8 cellular contexts compared by ENCODE assay signal in the genomic region with DNA sequence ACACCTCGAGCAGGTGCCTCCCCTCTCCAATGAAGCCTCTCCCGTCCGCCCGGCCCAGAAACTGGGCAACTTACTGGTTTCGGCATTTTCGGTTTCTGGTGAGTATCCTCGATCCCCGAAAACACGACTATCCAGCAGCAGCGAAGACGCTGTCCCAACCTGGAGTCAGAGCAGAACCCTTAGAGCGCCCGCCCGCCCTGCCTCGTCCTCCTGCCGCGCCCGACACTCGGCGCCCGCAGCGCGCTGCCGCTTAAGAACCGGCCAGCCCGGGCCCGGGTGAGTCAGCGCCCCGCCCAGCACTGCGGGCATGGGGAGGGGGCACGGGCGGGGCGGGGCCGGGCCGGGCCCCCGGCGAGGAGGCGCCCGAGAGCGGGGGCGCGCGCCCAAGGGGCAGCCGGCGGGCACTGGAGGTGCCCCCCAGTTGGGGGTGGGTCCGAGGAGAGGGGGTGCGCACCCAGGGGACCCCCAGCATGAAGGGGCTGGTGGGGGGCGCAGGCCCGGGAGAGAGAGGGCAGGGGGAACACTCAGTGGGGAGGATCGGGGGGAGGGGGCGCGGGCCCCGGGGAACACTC. TPM values are rescaled to one million over a fixed set of nuclear protein-coding genes. Genes with fewer than 3 reads are reported as not detected.
DNase-seq lines count a peak whose midpoint lies in the region; ATAC-seq and TF ChIP-seq lines count a peak whose summit lies in the region.

No MANE protein-coding gene starts in this region.

- peak overlapping the region; percentile 86 for H3K9ac ChIP-seq in DND-41 (ENCODE audit: low read depth, low read length)

- H3K4me2 ChIP-seq in DND-41 (ENCODE audit: insufficient read depth, low read length), result peak overlapping the region; percentile 97

- ATAC-seq in DND-41 (ENCODE audit: insufficient read depth, low read depth) (peak; percentile 74), GM21737 (IDR thresholded peaks at IDR 0.05; ENCODE audit: unreplicated experiment) (peak; percentile 32), right cardiac atrium (peak; percentile 89 to 90), sciatic nerve (peak; percentile 79), GM18858 (IDR thresholded peaks at IDR 0.05; ENCODE audit: unreplicated experiment) (no peak)

- intact Hi-C loops in right cardiac atrium (cut with DNase I), result loop anchor here in 3 of 4 donors (10.0 kb wide), 2 partner anchors 113 to 157 kb away; no protein-coding TSS in a partner anchor
- intact Hi-C loops in sciatic nerve (cut with DNase I), result no loop called here

- WGBS in right cardiac atrium, result under 1% methylated on average over 53 of the region's 53 CpGs

- no peaks in the 10 kb centered on the region for H3K9me3 ChIP-seq in DND-41 (ENCODE audit: insufficient read depth, low read length, severe bottlenecking)
- H3K9me3 ChIP-seq in right cardiac atrium (ENCODE audit: control insufficient read depth, low read length), result no peaks in the 10 kb centered on the region

- H3K4me3 ChIP-seq in DND-41 (ENCODE audit: low read depth in 1 of 2, low read length in 2 of 2) (peak overlapping the region; percentile 78 to 94; a peak in 3 of 4 replicates), right cardiac atrium (ENCODE audit: low read length) (peak overlapping the region; percentile 94)

- peak; percentile 77 for DNase-seq in DND-41
- peak; percentile 83 for DNase-seq in M059J (ENCODE audit: low read depth)
- peak; percentile 66 to 88 (median 72) for DNase-seq in T-helper 2 cell
- peak; percentile 74 for DNase-seq in amniotic stem cell (lab: John Stamatoyannopoulos, UW)
- DNase-seq in right cardiac atrium, result peak; percentile 86 to 94 (median 93)
- DNase-seq in sciatic nerve (ENCODE audit: low spot score), result peak; percentile 87

- peaks cover 43% of the 10 kb centered on the region for H3K36me3 ChIP-seq in DND-41 (ENCODE audit: insufficient read depth, low read length)

- H3K27me3 ChIP-seq in DND-41 (ENCODE audit: insufficient read depth, low read length, poor library complexity), result no peaks in the 10 kb centered on the region
- no peaks in the 10 kb centered on the region for H3K27me3 ChIP-seq in right cardiac atrium (ENCODE audit: control insufficient read depth, insufficient read depth)

- H3K4me1 ChIP-seq in DND-41 (ENCODE audit: insufficient read depth, low read length) (peaks cover 54% of the 10 kb centered on the region), right cardiac atrium (ENCODE audit: control insufficient read depth, insufficient read depth, low read length) (peaks cover under 1% of the 10 kb centered on the region)

- peak overlapping the region; percentile 86 for H3K27ac ChIP-seq in DND-41 (ENCODE audit: low read length)
- H3K27ac ChIP-seq in right cardiac atrium (ENCODE audit: low read length), result peak overlapping the region; percentile 95

- TF ChIP-seq CTCF in DND-41 (IDR thresholded peaks at IDR 0.05; ENCODE audit: borderline replicate concordance, extremely low read depth, low read length, poor library complexity, severe bottlenecking), result no peak

- H4K20me1 ChIP-seq in DND-41 (ENCODE audit: insufficient read depth, low read length), result peaks cover 47% of the 10 kb centered on the region

- H2AFZ ChIP-seq in DND-41 (ENCODE audit: low read depth, low read length), result peak overlapping the region; percentile 42

- H3K79me2 ChIP-seq in DND-41 (ENCODE audit: insufficient read depth, low read length), result peaks cover 55% of the 10 kb centered on the region

RNA-seq across cellular contexts. Expression of gene EZR, which starts 1.1 kb away (rescaled TPM):
- 139 and 224 TPM in 2 replicates for total RNA-seq in M059J (2014; rRNA removed; shearing (Covaris generic))
- total RNA-seq in right cardiac atrium, result 100 to 1,000 TPM; 192 to 261 (median 244) TPM
- polyA plus RNA-seq in right cardiac atrium, result 178 TPM
- 113 TPM for total RNA-seq in sciatic nerve
